28 cellular contexts compared by ENCODE assay signal in genomic region chr7:98598846-98599615, GRCh38. TPM values are rescaled to one million over a fixed set of nuclear protein-coding genes. Genes with fewer than 3 reads are reported as not detected.
"Had no signal": no experiment of that assay in that cellular context is flagged by ENCODE, and none has a peak within 500 bp of the region (broad histone marks: within the 10 kb centered on the region; RNA-seq: fewer than 3 reads in every experiment).

No MANE protein-coding gene starts in this region.

- H3K9me3 Mint-ChIP-seq: activated CD4-positive, alpha-beta memory T cell treated with anti-CD3 and anti-CD28 coated beads, Interleukin-2, amount 10 ng/mL, durations not matched to agents 7 days and 5 days; activated CD4-positive, alpha-beta T cell treated with anti-CD3 and anti-CD28 coated beads, Interleukin-2, amount 10 ng/mL, durations not matched to agents 7 days and 5 days; activated naive CD8-positive, alpha-beta T cell treated with anti-CD3 and anti-CD28 coated beads, Interleukin-2, amount 10 ng/mL, durations not matched to agents 7 days and 5 days had no signal

- H3K27me3 Mint-ChIP-seq: activated CD4-positive, alpha-beta memory T cell treated with anti-CD3 and anti-CD28 coated beads, Interleukin-2, amount 10 ng/mL, durations not matched to agents 7 days and 5 days; activated CD4-positive, alpha-beta T cell treated with anti-CD3 and anti-CD28 coated beads, Interleukin-2, amount 10 ng/mL, durations not matched to agents 7 days and 5 days; activated naive CD8-positive, alpha-beta T cell treated with anti-CD3 and anti-CD28 coated beads, Interleukin-2, amount 10 ng/mL, durations not matched to agents 7 days and 5 days had no signal

- H3K27ac ChIP-seq: adrenal gland, SK-N-MC, VCaP had no signal

- H3K4me3 Mint-ChIP-seq: activated CD4-positive, alpha-beta memory T cell treated with anti-CD3 and anti-CD28 coated beads, Interleukin-2, amount 10 ng/mL, durations not matched to agents 7 days and 5 days; activated CD4-positive, alpha-beta T cell treated with anti-CD3 and anti-CD28 coated beads, Interleukin-2, amount 10 ng/mL, durations not matched to agents 7 days and 5 days; activated naive CD8-positive, alpha-beta T cell treated with anti-CD3 and anti-CD28 coated beads, Interleukin-2, amount 10 ng/mL, durations not matched to agents 7 days and 5 days had no signal

- H3K27ac Mint-ChIP-seq: activated CD4-positive, alpha-beta memory T cell treated with anti-CD3 and anti-CD28 coated beads, Interleukin-2, amount 10 ng/mL, durations not matched to agents 7 days and 5 days; activated CD4-positive, alpha-beta T cell treated with anti-CD3 and anti-CD28 coated beads, Interleukin-2, amount 10 ng/mL, durations not matched to agents 7 days and 5 days; activated naive CD8-positive, alpha-beta T cell treated with anti-CD3 and anti-CD28 coated beads, Interleukin-2, amount 10 ng/mL, durations not matched to agents 7 days and 5 days had no signal

- ATAC-seq: Panc1, Right ventricle myocardium inferior had no signal

- H3K36me3 ChIP-seq: adrenal gland had no signal

- H3K27me3 ChIP-seq: adrenal gland had no signal

- H3K4me3 ChIP-seq: adrenal gland, SK-N-MC had no signal

- H3K4me1 ChIP-seq: adrenal gland had no signal

- H3K4me1 Mint-ChIP-seq: activated CD4-positive, alpha-beta memory T cell treated with anti-CD3 and anti-CD28 coated beads, Interleukin-2, amount 10 ng/mL, durations not matched to agents 7 days and 5 days; activated CD4-positive, alpha-beta T cell treated with anti-CD3 and anti-CD28 coated beads, Interleukin-2, amount 10 ng/mL, durations not matched to agents 7 days and 5 days; activated naive CD8-positive, alpha-beta T cell treated with anti-CD3 and anti-CD28 coated beads, Interleukin-2, amount 10 ng/mL, durations not matched to agents 7 days and 5 days had no signal

- H3K9me3 ChIP-seq: adrenal gland had no signal

- DNase-seq: activated CD4-positive, alpha-beta memory T cell treated with anti-CD3 and anti-CD28 coated beads, Interleukin-2, amount 10 ng/mL, durations not matched to agents 7 days and 5 days; activated CD4-positive, alpha-beta T cell treated with anti-CD3 and anti-CD28 coated beads, Interleukin-2, amount 10 ng/mL, durations not matched to agents 7 days and 5 days; activated CD4-positive, CD25-positive, alpha-beta regulatory T cell; activated CD8-positive, alpha-beta memory T cell treated with anti-CD3 and anti-CD28 coated beads, Interleukin-2, amount 50 U/mL, for 4 hours; activated naive CD4-positive, alpha-beta T cell treated with anti-CD3 and anti-CD28 coated beads, Interleukin-2, amount 50 U/mL, for 16 hours; activated naive CD8-positive, alpha-beta T cell treated with anti-CD3 and anti-CD28 coated beads, Interleukin-2, amount 10 ng/mL, durations not matched to agents 7 days and 5 days; adrenal gland; anterior cingulate cortex; caudate nucleus; IMR-90; Kasumi-1; KBM-7; NCI-H1417; NCI-H1930; NCI-H2107; NCI-H2171 treated with DMSO at 0.1 percent for 48 hours; NCI-H226; NCI-H510A treated with DMSO at 0.1 percent for 48 hours; NCI-H69; NK-92 treated with Interleukin-12 subunit alpha and Interleukin-12 subunit beta, amount 100 ng/mL, for 24 hours; OCI-M1; RPMI8226; T-helper 1 cell had no signal

- H3K36me3 Mint-ChIP-seq: activated naive CD8-positive, alpha-beta T cell treated with anti-CD3 and anti-CD28 coated beads, Interleukin-2, amount 10 ng/mL, durations not matched to agents 7 days and 5 days had no signal

RNA-seq across cellular contexts. Expression of gene NPTX2, which starts 18.1 kb away (rescaled TPM):
- total RNA-seq: activated CD4-positive, alpha-beta memory T cell treated with anti-CD3 and anti-CD28 coated beads, Interleukin-2, amount 10 ng/mL, durations not matched to agents 7 days and 5 days; activated CD4-positive, alpha-beta T cell treated with anti-CD3 and anti-CD28 coated beads, Interleukin-2, amount 10 ng/mL, durations not matched to agents 7 days and 5 days; activated naive CD8-positive, alpha-beta T cell treated with anti-CD3 and anti-CD28 coated beads, Interleukin-2, amount 10 ng/mL, durations not matched to agents 7 days and 5 days; MCF 10A had no signal
